Comparison of ENCODE assay signal across 18 cellular contexts in genomic region chr10:126392469-126392868, GRCh38. TPM values are rescaled to one million over a fixed set of nuclear protein-coding genes. Genes with fewer than 3 reads are reported as not detected.
DNase-seq lines count a peak whose midpoint lies in the region; ATAC-seq and TF ChIP-seq lines count a peak whose summit lies in the region.
"Had no signal": no experiment of that assay in that cellular context is flagged by ENCODE, and none has a peak within 500 bp of the region (broad histone marks: within the 10 kb centered on the region; RNA-seq: fewer than 3 reads in every experiment).

No MANE protein-coding gene starts in this region.

- H3K9me3 Mint-ChIP-seq in activated T-helper 17 cell treated with anti-CD3 and anti-CD28 coated beads, Interleukin-2, amount 50 U/mL, for 72 hours = no peaks in the 10 kb centered on the region

- H3K36me3 ChIP-seq in BE2C (no peaks in the 10 kb centered on the region), ascending aorta (no peaks in the 10 kb centered on the region)
- H3K36me3 ChIP-seq: HAP-1 had no signal

- TF ChIP-seq CTCF in BE2C (IDR thresholded peaks at IDR 0.05; ENCODE audit: low read depth, low read length) (no peak), ascending aorta (IDR thresholded peaks at IDR 0.05) (no peak)

- H3K27me3 ChIP-seq in BE2C (no peaks in the 10 kb centered on the region), ascending aorta (no peaks in the 10 kb centered on the region)

- H3K27me3 Mint-ChIP-seq in activated T-helper 17 cell treated with anti-CD3 and anti-CD28 coated beads, Interleukin-2, amount 50 U/mL, for 72 hours = no peaks in the 10 kb centered on the region

- H3K27ac Mint-ChIP-seq in activated T-helper 17 cell treated with anti-CD3 and anti-CD28 coated beads, Interleukin-2, amount 50 U/mL, for 72 hours = peak overlapping the region; percentile 45
- H3K27ac Mint-ChIP-seq: IgD-negative memory B cell had no signal

- H3K4me1 Mint-ChIP-seq in activated T-helper 17 cell treated with anti-CD3 and anti-CD28 coated beads, Interleukin-2, amount 50 U/mL, for 72 hours = peaks cover 6% of the 10 kb centered on the region

- no peak overlapping the region for H3K27ac ChIP-seq in ascending aorta

- ATAC-seq in activated T-helper 17 cell treated with anti-CD3 and anti-CD28 coated beads, Interleukin-2, amount 50 U/mL, for 72 hours (replicated peaks) = peak; percentile 63
- ATAC-seq: GM12878 had no signal

- H3K4me1 ChIP-seq in BE2C (peaks cover 13% of the 10 kb centered on the region), ascending aorta (peaks cover 0 to 3% of the 10 kb centered on the region in 2 donors)
- H3K4me1 ChIP-seq: HAP-1 had no signal

- no peaks in the 10 kb centered on the region for H3K9me3 ChIP-seq in BE2C
- no peaks in the 10 kb centered on the region for H3K9me3 ChIP-seq in ascending aorta
- H3K9me3 ChIP-seq: HAP-1 had no signal

- peak; percentile 11 for DNase-seq in NCI-H146 (lab: John Stamatoyannopoulos, UW)
- no peak for DNase-seq in NCI-H146 treated with DMSO at 0.1 percent for 48 hours (lab: John Stamatoyannopoulos, UW; ENCODE audit: unreplicated experiment)
- peak; percentile 35 for DNase-seq in BE2C
- peak in 40 of 42 donors; percentile 21 to 90 (median 62) for DNase-seq in head of caudate nucleus
- no peak for DNase-seq in NCI-H1048 (lab: John Stamatoyannopoulos, UW)
- no peak for DNase-seq in SKM-1 (lab: John Stamatoyannopoulos, UW; ENCODE audit: unreplicated experiment)
- no peak for DNase-seq in ascending aorta (ENCODE audit: low spot score in 2 of 2)
- DNase-seq: 8988T; CD4-positive, alpha-beta memory T cell; GDM1; NCI-H1417 treated with DMSO at 0.1 percent for 48 hours; NCI-H2081; NCI-H2227 treated with DMSO at 0.1 percent for 48 hours; NCI-H524 treated with DMSO at 0.1 percent for 48 hours had no signal

- H3K4me3 ChIP-seq in BE2C (ENCODE audit: low read depth, low read length) (no peak overlapping the region), ascending aorta (no peak overlapping the region)
- H3K4me3 ChIP-seq: GM12878, HAP-1 had no signal

- H3K36me3 Mint-ChIP-seq in activated T-helper 17 cell treated with anti-CD3 and anti-CD28 coated beads, Interleukin-2, amount 50 U/mL, for 72 hours (ENCODE audit: low read depth) = no peaks in the 10 kb centered on the region
- H3K36me3 Mint-ChIP-seq: CD4-positive, alpha-beta memory T cell; IgD-negative memory B cell had no signal

- H3K4me3 Mint-ChIP-seq in activated T-helper 17 cell treated with anti-CD3 and anti-CD28 coated beads, Interleukin-2, amount 50 U/mL, for 72 hours = peak overlapping the region; percentile 45
- H3K4me3 Mint-ChIP-seq: IgD-negative memory B cell had no signal

- intact Hi-C loops in head of caudate nucleus (cut with DNase I) = no loop called here
- intact Hi-C loops in ascending aorta (cut with DNase I) = no loop called here

RNA-seq across cellular contexts. Expression of gene ADAM12, which starts 4.2 kb away (rescaled TPM):
- 67.4 TPM for polyA plus RNA-seq in BE2C (2012; ENCODE audit: insufficient read depth, insufficient read length, low read depth)
- total RNA-seq in activated T-helper 17 cell treated with anti-CD3 and anti-CD28 coated beads, Interleukin-2, amount 50 U/mL, for 72 hours = 10 to 100 TPM in 1 of 2 donors, 1 to 10 TPM in 1; 8.4 to 25.5 TPM
- not detected for total RNA-seq in ascending aorta
- polyA plus RNA-seq: IgD-negative memory B cell had no signal

Comparison
In these comparisons a context has a peak if more than half of its experiments do, and no peak if none do; other contexts are left out.
1. DNase-seq: peak in NCI-H146 (single experiment), BE2C (single experiment) and head of caudate nucleus (40 of 42); none in NCI-H146 treated with DMSO at 0.1 percent for 48 hours (single experiment), NCI-H1048 (single experiment), SKM-1 (single experiment) and ascending aorta (0 of 2).